8 cellular contexts compared by ENCODE assay signal in genomic region chr11:16788141-16789060, GRCh38. TPM values are rescaled to one million over a fixed set of nuclear protein-coding genes. Genes with fewer than 3 reads are reported as not detected.
DNase-seq lines count a peak whose midpoint lies in the region; ATAC-seq and TF ChIP-seq lines count a peak whose summit lies in the region.

No MANE protein-coding gene starts in this region.

- H3K36me3 Mint-ChIP-seq in activated B cell treated with CpG ODN at 0.5 μM for 24 hours (ENCODE audit: low read depth) (no peaks in the 10 kb centered on the region), chondrocyte (ENCODE audit: low read depth) (no peaks in the 10 kb centered on the region)

- no peaks in the 10 kb centered on the region for H3K9me3 Mint-ChIP-seq in activated B cell treated with CpG ODN at 0.5 μM for 24 hours
- no peaks in the 10 kb centered on the region for H3K9me3 Mint-ChIP-seq in chondrocyte (ENCODE audit: low read depth)

- intact Hi-C loops in activated B cell treated with CpG ODN at 0.5 μM for 24 hours (cut with micrococcal nuclease) (loop anchor here (10.0 kb wide), 1 partner anchor 596 kb away; the partner anchor contains the start of gene KCNJ11), left colon (cut with DNase I, micrococcal nuclease) (no loop called here)

- no peak overlapping the region for H3K27ac Mint-ChIP-seq in activated B cell treated with CpG ODN at 0.5 μM for 24 hours
- H3K27ac Mint-ChIP-seq in chondrocyte (ENCODE audit: unreplicated experiment), result no peak overlapping the region

- ATAC-seq in HG02840 (IDR thresholded peaks at IDR 0.05; ENCODE audit: low FRiP score, unreplicated experiment), result peak; percentile 52
- peak; percentile 74 for ATAC-seq in activated B cell treated with CpG ODN at 0.5 μM for 24 hours (ENCODE audit: low read depth)
- ATAC-seq in left colon, result peak; percentile 73

- POLR2A ChIA-PET in activated B cell treated with CpG ODN at 0.5 μM for 24 hours (lab: Charles Lee), result no interaction called here

- CTCF ChIA-PET in activated B cell treated with CpG ODN at 0.5 μM for 24 hours (lab: Charles Lee), result interaction anchor here (0.9 to 1.6 kb wide), 4 partner anchors 10 to 274 kb away, joined by 3 read pairs; no protein-coding TSS in a partner anchor

- H3K4me1 Mint-ChIP-seq in activated B cell treated with CpG ODN at 0.5 μM for 24 hours, result no peaks in the 10 kb centered on the region
- peaks cover 42% of the 10 kb centered on the region for H3K4me1 Mint-ChIP-seq in chondrocyte (ENCODE audit: low read depth)

- H3K27me3 Mint-ChIP-seq in activated B cell treated with CpG ODN at 0.5 μM for 24 hours (no peaks in the 10 kb centered on the region), chondrocyte (ENCODE audit: low read depth) (no peaks in the 10 kb centered on the region)

- DNase-seq in NCI-H2171 treated with DMSO at 0.1 percent for 48 hours (lab: John Stamatoyannopoulos, UW) (peak; percentile 25), NCI-H2171 (lab: John Stamatoyannopoulos, UW) (no peak), NCI-H2107 treated with DMSO at 0.1 percent for 48 hours (lab: John Stamatoyannopoulos, UW; ENCODE audit: unreplicated experiment) (peak; percentile 52), activated B cell treated with CpG ODN at 0.5 μM for 24 hours (peak; percentile 47), chondrocyte (ENCODE audit: low spot score) (peak; percentile 70), left colon (peak; percentile 41 to 76)
- peak; percentile 58 for DNase-seq in stimulated activated CD4-positive, alpha-beta T cell treated with anti-CD3 and anti-CD28 coated beads, Interleukin-4, amount 100 ng/mL, for 24 hours

- TF ChIP-seq CTCF in activated B cell treated with CpG ODN at 0.5 μM for 24 hours (IDR thresholded peaks at IDR 0.05) (peak; percentile 93), chondrocyte (IDR thresholded peaks at IDR 0.05) (peak; percentile 95)

- H3K4me3 Mint-ChIP-seq in activated B cell treated with CpG ODN at 0.5 μM for 24 hours (no peak overlapping the region), chondrocyte (ENCODE audit: unreplicated experiment) (no peak overlapping the region)

RNA-seq across cellular contexts. Expression of gene C11orf58, which starts 50.0 kb away (rescaled TPM):
- total RNA-seq in activated B cell treated with CpG ODN at 0.5 μM for 24 hours (112 and 130 TPM in 2 replicates), chondrocyte (116 to 135 TPM (median 117 TPM) in 3 replicates), left colon (10 to 100 TPM; 58.9 to 60.2 TPM)
